In the genomic region with DNA sequence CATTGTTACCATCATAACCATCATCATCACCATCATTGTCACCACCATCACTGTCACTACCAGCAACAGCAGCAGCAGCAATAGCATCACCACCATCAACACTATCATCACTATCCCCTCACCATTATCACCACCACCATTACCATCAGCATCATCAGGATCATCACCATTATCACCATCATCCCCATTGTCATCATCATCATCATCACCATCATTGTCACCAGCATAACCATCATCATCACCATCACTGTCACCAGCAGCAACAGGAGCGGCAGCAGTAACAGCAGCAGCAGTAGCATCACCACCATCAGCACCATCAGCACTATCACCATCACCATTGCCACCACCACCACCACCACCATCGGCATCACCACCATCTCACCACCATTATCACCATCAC, we compare ENCODE assay signal across 17 cellular contexts. TPM values are rescaled to one million over a fixed set of nuclear protein-coding genes. Genes with fewer than 3 reads are reported as not detected.
DNase-seq lines count a peak whose midpoint lies in the region; ATAC-seq, FAIRE-seq and TF ChIP-seq lines count a peak whose summit lies in the region.
"Had no signal": no experiment of that assay in that cellular context is flagged by ENCODE, and none has a peak within 500 bp of the region (broad histone marks: within the 10 kb centered on the region; RNA-seq: fewer than 3 reads in every experiment).

No MANE protein-coding gene starts in this region.

- DNase-seq in HepG2 (ENCODE audit: low spot score) (no peak), right lobe of liver (no peak), H1 (ENCODE audit: low read depth in 1 of 2, low spot score in 2 of 2) (no peak), neuronal stem cell (ENCODE audit: low spot score) (no peak), NCI-H2227 (lab: John Stamatoyannopoulos, UW; ENCODE audit: unreplicated experiment) (no peak), C1 segment of cervical spinal cord (lab: John Stamatoyannopoulos, UW) (no peak), thyroid gland (no peak)
- DNase-seq: AML-193; CD4-positive, alpha-beta memory T cell; DMS153; DMS79 treated with DMSO at 0.1 percent for 48 hours; GF-D8; GOT3 had no signal

- H4K5ac ChIP-seq in H1 (ENCODE audit: insufficient read length, low read depth, low read length) = no peak overlapping the region

- TF ChIP-seq RAD21 in HepG2 (CRISPR knock-in tag; IDR thresholded peaks at IDR 0.05) = no peak
- TF ChIP-seq RAD21 in H1 (IDR thresholded peaks at IDR 0.05 in 1 of 2, conservative IDR thresholded peaks at IDR 0.05 in 1 of 2; ENCODE audit: low read depth in 2 of 2, low read length in 2 of 2) = no peak

- TF ChIP-seq POLR2A in HepG2 (IDR thresholded peaks at IDR 0.05; ENCODE audit: insufficient read depth in 1 of 2, low read depth in 2 of 2, low read length in 2 of 2) (no peak), right lobe of liver (IDR thresholded peaks at IDR 0.05) (no peak), H1 (IDR thresholded peaks at IDR 0.05; ENCODE audit: control extremely low read depth in 1 of 2, low read depth in 2 of 2, low read length in 2 of 2) (no peak), thyroid gland (IDR thresholded peaks at IDR 0.05) (no peak)

- no peak overlapping the region for H4K91ac ChIP-seq in H1 (replicated peaks; ENCODE audit: insufficient read length, low read length)
- H4K91ac ChIP-seq in neuronal stem cell (ENCODE audit: low read depth, low read length, poor library complexity) = no peak overlapping the region

- intact Hi-C loops in HepG2 (cut with micrococcal nuclease; ENCODE audit: unreplicated experiment) (no loop called here), right lobe of liver (cut with DNase I) (no loop called here), thyroid gland (cut with DNase I) (no loop called here)

- peaks cover 7% of the 10 kb centered on the region; the same call in 1 of the 2 replicates for H3K23me2 ChIP-seq in H1 (ENCODE audit: low read depth, low read length)

- H2BK12ac ChIP-seq in H1 (ENCODE audit: low read depth, low read length) = no peak overlapping the region; the same call in 1 of the 2 replicates
- no peak overlapping the region for H2BK12ac ChIP-seq in neuronal stem cell (ENCODE audit: low read length)

- H3K79me2 ChIP-seq in HepG2 (ENCODE audit: insufficient read depth, low read length) = no peaks in the 10 kb centered on the region
- no peaks in the 10 kb centered on the region for H3K79me2 ChIP-seq in H1 (ENCODE audit: control insufficient read depth in 1 of 2, insufficient read depth in 2 of 2, low read length in 2 of 2)

- H4K20me1 ChIP-seq in HepG2 (ENCODE audit: insufficient read depth, low read length) = no peaks in the 10 kb centered on the region
- peaks cover 0 to 8% of the 10 kb centered on the region in 2 experiments for H4K20me1 ChIP-seq in H1 (replicated peaks in 1 of 2; ENCODE audit: control insufficient read depth in 1 of 2, insufficient read depth in 2 of 2, low read length in 2 of 2)

- no peak overlapping the region for H3K23ac ChIP-seq in H1 (ENCODE audit: insufficient read length)
- peak overlapping the region; percentile 59 for H3K23ac ChIP-seq in neuronal stem cell (ENCODE audit: low read depth, low read length, poor library complexity)

- H3K36me3 ChIP-seq in HepG2 (replicated peaks in 1 of 2; ENCODE audit: control insufficient read depth in 1 of 2, insufficient read depth in 2 of 2, low read length in 2 of 2) = no peaks in the 10 kb centered on the region
- H3K36me3 ChIP-seq in right lobe of liver = no peaks in the 10 kb centered on the region
- H3K36me3 ChIP-seq in H1 (ENCODE audit: control insufficient read depth in 2 of 4, insufficient read depth in 4 of 4, low read length in 3 of 4) = no peaks in the 10 kb centered on the region; a peak in 1 of 8 replicates
- H3K36me3 ChIP-seq in neuronal stem cell (replicated peaks in 1 of 2; ENCODE audit: control insufficient read depth in 2 of 2, insufficient read depth in 2 of 2, low read length in 2 of 2) = peaks cover 11 to 95% of the 10 kb centered on the region in 2 donors
- no peaks in the 10 kb centered on the region for H3K36me3 ChIP-seq in thyroid gland
- H3K36me3 ChIP-seq: HAP-1 had no signal

- H2AK5ac ChIP-seq in H1 (ENCODE audit: low read depth, low read length) (peak overlapping the region; percentile 15; the same call in 1 of the 2 replicates), neuronal stem cell (ENCODE audit: low read depth, low read length) (no peak overlapping the region)

- H3K4me3 ChIP-seq in HepG2 (replicated peaks in 1 of 3; ENCODE audit: insufficient read depth in 1 of 3, low read depth in 2 of 3, low read length in 3 of 3) (no peak overlapping the region), right lobe of liver (no peak overlapping the region), H1 (ENCODE audit: extremely low read depth in 1 of 4, insufficient read depth in 2 of 4, low read depth in 3 of 4, low read length in 4 of 4) (no peak overlapping the region), neuronal stem cell (ENCODE audit: low read length in 2 of 2) (peak overlapping the region in 1 of 2 donors; percentile 4), thyroid gland (replicated peaks in 1 of 3) (no peak overlapping the region)
- H3K4me3 ChIP-seq: A549, HAP-1 had no signal

- H2BK5ac ChIP-seq in H1 (ENCODE audit: low read depth, low read length) (peak overlapping the region; percentile 54; the same call in 1 of the 2 replicates), neuronal stem cell (ENCODE audit: low read length) (no peak overlapping the region)

- TF ChIP-seq CTCF in HepG2 (CRISPR knock-in tag; IDR thresholded peaks at IDR 0.05) (no peak), right lobe of liver (IDR thresholded peaks at IDR 0.05) (no peak), H1 (IDR thresholded peaks at IDR 0.05; ENCODE audit: control extremely low read depth in 1 of 3, insufficient read depth in 1 of 3, low read depth in 1 of 3, low read length in 3 of 3) (no peak), thyroid gland (IDR thresholded peaks at IDR 0.05) (no peak)

- H2BK15ac ChIP-seq in H1 (ENCODE audit: low read length) = no peak overlapping the region
- H2BK15ac ChIP-seq in neuronal stem cell (ENCODE audit: low read length) = no peak overlapping the region

- peak overlapping the region; percentile 98 for H3K56ac ChIP-seq in H1 (replicated peaks; ENCODE audit: insufficient read length, low read depth, low read length)

- CTCF ChIA-PET in HepG2 (lab: Yijun Ruan, JAX; ENCODE audit: low intra/inter-chr PET ratio, low total read pairs) = no interaction called here
- CTCF ChIA-PET in H1 (lab: Charles Lee; ENCODE audit: partially characterized antibody) = no interaction called here

- H4K8ac ChIP-seq in H1 (ENCODE audit: extremely low read depth, insufficient read depth, low read length) = no peak overlapping the region
- H4K8ac ChIP-seq in neuronal stem cell (ENCODE audit: low read depth, low read length) = peak overlapping the region; percentile 87

- H3K9me3 ChIP-seq in HepG2 (ENCODE audit: low read length) (no peaks in the 10 kb centered on the region), right lobe of liver (no peaks in the 10 kb centered on the region), H1 (ENCODE audit: insufficient read depth in 2 of 2, low read depth in 1 of 2, low read length in 1 of 2) (no peaks in the 10 kb centered on the region), neuronal stem cell (replicated peaks in 1 of 2; ENCODE audit: control insufficient read depth in 2 of 2, insufficient read depth in 1 of 2, low read depth in 1 of 2, low read length in 2 of 2) (peaks cover 0 to 10% of the 10 kb centered on the region in 2 donors), thyroid gland (no peaks in the 10 kb centered on the region)
- H3K9me3 ChIP-seq: A549, HAP-1 had no signal

- no peak overlapping the region for H2BK20ac ChIP-seq in H1 (ENCODE audit: low read length)

- no peak overlapping the region for H2AFZ ChIP-seq in HepG2 (ENCODE audit: low read length)
- no peak overlapping the region for H2AFZ ChIP-seq in H1 (ENCODE audit: low read length)
- H2AFZ ChIP-seq in neuronal stem cell (ENCODE audit: low read length) = no peak overlapping the region

- TF ChIP-seq EP300 in HepG2 (IDR thresholded peaks at IDR 0.05; ENCODE audit: low read depth in 2 of 2, low read length in 2 of 2) (no peak), HepG2 (CRISPR knock-in tag; IDR thresholded peaks at IDR 0.05; ENCODE audit: borderline replicate concordance) (no peak), H1 (IDR thresholded peaks at IDR 0.05; ENCODE audit: borderline replicate concordance in 1 of 2, low read depth in 2 of 2, low read length in 2 of 2) (no peak)

- H3K4ac ChIP-seq in H1 (replicated peaks; ENCODE audit: insufficient read length, low read depth, low read length) (peak overlapping the region; percentile 75), neuronal stem cell (ENCODE audit: low read length) (no peak overlapping the region)

- no peak overlapping the region for H3K18ac ChIP-seq in H1 (ENCODE audit: extremely low read depth, low read length)
- no peak overlapping the region for H3K18ac ChIP-seq in neuronal stem cell (ENCODE audit: low read length)

- peak overlapping the region; percentile 90 for H3K14ac ChIP-seq in H1 (ENCODE audit: insufficient read length)
- H3K14ac ChIP-seq in neuronal stem cell (ENCODE audit: low read length) = peak overlapping the region; percentile 41

- ATAC-seq in HepG2 = no peak
- ATAC-seq in right lobe of liver = no peak
- ATAC-seq: A549 had no signal

- H3K27ac ChIP-seq in HepG2 (ENCODE audit: extremely low read length, insufficient read depth, low read length) (no peak overlapping the region), right lobe of liver (no peak overlapping the region), H1 (ENCODE audit: low read depth, low read length) (no peak overlapping the region), neuronal stem cell (replicated peaks; ENCODE audit: low read length) (no peak overlapping the region), thyroid gland (no peak overlapping the region)
- H3K27ac ChIP-seq: 22Rv1, A549, HL-60 had no signal

- H3K4me1 ChIP-seq in HepG2 (ENCODE audit: insufficient read depth, low read length) = no peaks in the 10 kb centered on the region
- no peaks in the 10 kb centered on the region for H3K4me1 ChIP-seq in right lobe of liver
- H3K4me1 ChIP-seq in H1 (replicated peaks in 1 of 4; ENCODE audit: control insufficient read depth in 3 of 4, insufficient read depth in 4 of 4, low read length in 3 of 4) = no peaks in the 10 kb centered on the region
- H3K4me1 ChIP-seq in neuronal stem cell (ENCODE audit: control insufficient read depth in 2 of 2, insufficient read depth in 1 of 2, low read depth in 1 of 2, low read length in 2 of 2) = no peaks in the 10 kb centered on the region
- peaks cover 7 to 23% of the 10 kb centered on the region in 2 donors for H3K4me1 ChIP-seq in thyroid gland
- H3K4me1 ChIP-seq: A549, HAP-1 had no signal

- in situ Hi-C loops in HepG2 (cut with HindIII; ENCODE audit: extremely low pct_ligation_motif_present, low pct_unique_long_range_greater_than_20kb) = no loop called here

- H3K9ac ChIP-seq in HepG2 (ENCODE audit: insufficient read depth, low read depth, low read length) (no peak overlapping the region), H1 (replicated peaks in 1 of 4; ENCODE audit: extremely low read depth in 1 of 4, low read depth in 3 of 4, low read length in 3 of 4) (no peak overlapping the region), neuronal stem cell (ENCODE audit: low read depth, low read length, poor library complexity) (peak overlapping the region; percentile 82)

- WGBS in HepG2 (ENCODE audit: low lambda C conversion rate) = 17% methylated on average over 2 of the region's 2 CpGs
- WGBS in right lobe of liver (ENCODE audit: insufficient coverage, low coverage, low lambda C conversion rate, missing lambda C conversion rate) = 88% methylated on average over 2 of the region's 2 CpGs
- WGBS in H1 (ENCODE audit: extremely low coverage in 1 of 2, insufficient coverage in 1 of 2, insufficient read length in 1 of 2, insufficient replicate concordance in 2 of 2, low coverage in 1 of 2, low lambda C conversion rate in 2 of 2, missing lambda C conversion rate in 1 of 2), 2 experiments = 85% methylated on average over 2 of the region's 2 CpGs; no CpG with 5 or more reads in 1 of the 2 experiments
- no CpG with 5 or more reads among the region's 2 CpGs for WGBS in neuronal stem cell (ENCODE audit: extremely low coverage in 2 of 2, insufficient read length in 2 of 2, insufficient replicate concordance in 1 of 2), 2 donors
- WGBS in thyroid gland, 2 donors = 92 to 96% methylated on average over 2 of the region's 2 CpGs

- H2BK120ac ChIP-seq in H1 (replicated peaks; ENCODE audit: low read depth, low read length) (no peak overlapping the region), neuronal stem cell (ENCODE audit: low read depth, low read length) (no peak overlapping the region)

- BruUV-seq in HepG2 (replicated peaks; lab: Mats Ljungman, UMichigan) = no TSS peak

- POLR2A ChIA-PET in HepG2 (lab: Yijun Ruan, JAX) (no interaction called here), H1 (lab: Charles Lee; ENCODE audit: partially characterized antibody) (no interaction called here)

- H3K27me3 ChIP-seq in HepG2 (ENCODE audit: control insufficient read depth in 1 of 2, insufficient read depth in 2 of 2, low read length in 2 of 2) (no peaks in the 10 kb centered on the region), right lobe of liver (no peaks in the 10 kb centered on the region), H1 (replicated peaks in 1 of 4; ENCODE audit: control insufficient read depth in 3 of 4, extremely low read depth in 1 of 4, insufficient read depth in 3 of 4, low read length in 3 of 4) (no peaks in the 10 kb centered on the region), neuronal stem cell (ENCODE audit: control insufficient read depth in 3 of 3, insufficient read depth in 3 of 3, low read depth in 1 of 3, low read length in 3 of 3) (peaks cover 0 to 6% (median 0%) of the 10 kb centered on the region in 3 experiments), thyroid gland (no peaks in the 10 kb centered on the region)

- FAIRE-seq in HepG2 (lab: Jason Lieb, UNC) (no peak), H1 (lab: Jason Lieb, UNC) (no peak)
- FAIRE-seq: A549 had no signal

- no peak overlapping the region for H3K4me2 ChIP-seq in HepG2 (ENCODE audit: low read depth, low read length)
- H3K4me2 ChIP-seq in H1 (ENCODE audit: insufficient read depth in 1 of 2, low read depth in 2 of 2, low read length in 2 of 2) = no peak overlapping the region
- H3K4me2 ChIP-seq in neuronal stem cell (ENCODE audit: insufficient read depth, low read length, poor library complexity, severe bottlenecking) = no peak overlapping the region
- H3K4me2 ChIP-seq: A549 had no signal

- H3K79me1 ChIP-seq in H1 (ENCODE audit: low read depth, low read length) = no peaks in the 10 kb centered on the region
- H3K79me1 ChIP-seq in neuronal stem cell (ENCODE audit: low read depth, low read length) = no peaks in the 10 kb centered on the region

RNA-seq across cellular contexts. Expression of a gene that starts 48.4 kb away (rescaled TPM):
- 0.02 and 0.04 TPM in 2 replicates for total RNA-seq in HepG2 (2016; rRNA removed; fragmentation: Illumina TruSeq; extraction: Trizol)
- total RNA-seq in HepG2 (2016; cell fraction: cytosol; rRNA removed; fragmentation: Illumina TruSeq; extraction: Trizol; ENCODE audit: low read depth) = not detected in 2 replicates
- 0.04 and 0.06 TPM in 2 replicates for total RNA-seq in HepG2 (2016; cell fraction: insoluble cytoplasmic fraction; rRNA removed; fragmentation: Illumina TruSeq; extraction: Trizol)
- total RNA-seq in HepG2 (2016; cell fraction: membrane; rRNA removed; fragmentation: Illumina TruSeq; extraction: Trizol) = 0.03 TPM in 1 of 2 replicates, not detected in the other
- not detected in 2 replicates for total RNA-seq in HepG2 (2016; cell fraction: nucleus; rRNA removed; fragmentation: Illumina TruSeq; extraction: Trizol)
- polyA plus RNA-seq in HepG2 (2011; rRNA removed) = 0.01 TPM in 1 of 2 replicates, not detected in the other
- polyA plus RNA-seq in HepG2 (2011; cell fraction: cytosol; rRNA removed) = 0.03 TPM in 1 of 2 replicates, not detected in the other
- not detected in 2 replicates for polyA plus RNA-seq in HepG2 (2011; cell fraction: nucleus; rRNA removed)
- polyA plus RNA-seq in HepG2 (2012) = not detected in 2 replicates
- not detected in 2 replicates for polyA plus RNA-seq in HepG2 (2016; cell fraction: cytosol; fragmentation: Illumina TruSeq; extraction: Trizol; ENCODE audit: low read depth)
- 0.05 TPM in 1 of 2 replicates, not detected in the other for polyA plus RNA-seq in HepG2 (2016; cell fraction: insoluble cytoplasmic fraction; fragmentation: Illumina TruSeq; extraction: Trizol; ENCODE audit: low read depth)
- polyA plus RNA-seq in HepG2 (2016; cell fraction: membrane; fragmentation: Illumina TruSeq; extraction: Trizol; ENCODE audit: low read depth) = not detected in 2 replicates
- polyA plus RNA-seq in HepG2 (2016; cell fraction: nucleus; fragmentation: Illumina TruSeq; extraction: Trizol; ENCODE audit: insufficient read depth, low read depth) = 0.09 TPM in 1 of 2 replicates, not detected in the other
- 36.5 TPM in 1 of 2 replicates, not detected in the other for polyA minus RNA-seq in HepG2 (2011; rRNA and poly(A)+ RNA removed; ENCODE audit: low replicate concordance)
- 0.09 TPM in 1 of 2 replicates, not detected in the other for polyA minus RNA-seq in HepG2 (2011; cell fraction: cytosol; rRNA and poly(A)+ RNA removed)
- polyA minus RNA-seq in HepG2 (2011; cell fraction: nucleus; rRNA and poly(A)+ RNA removed) = 0.13 TPM in 1 of 2 replicates, not detected in the other
- 1 to 10 TPM; 1.0 to 9.5 (median 5.0) TPM for total RNA-seq in right lobe of liver
- total RNA-seq in H1 (2021; fragmentation: NEBNext Ultra II Directional; extraction: Animal tissue kit (Norgen Biotek cat#: 25700)) = 6.4 and 7.2 TPM in 2 replicates
- polyA plus RNA-seq in H1 (2011; rRNA removed) = 3.7 and 4.9 TPM in 2 replicates
- 3.9 TPM for polyA plus RNA-seq in H1 (2011; cell fraction: cytosol; rRNA removed)
- polyA plus RNA-seq in H1 (2011; cell fraction: nucleus; rRNA removed) = 4.7 TPM
- 3.4 to 4.7 TPM (median 4.2 TPM) in 4 replicates for polyA plus RNA-seq in H1 (2012, experiment 1 of 2)
- 1.5 TPM for polyA plus RNA-seq in H1 (2012, experiment 2 of 2)
- polyA plus RNA-seq in H1 (2013, experiment 1 of 2) = 5.7 TPM
- polyA plus RNA-seq in H1 (2013, experiment 2 of 2) = 6.4 TPM
- polyA minus RNA-seq in H1 (2011; rRNA and poly(A)+ RNA removed) = 9.5 and 11.0 TPM in 2 replicates
- 4.0 TPM for polyA minus RNA-seq in H1 (2011; cell fraction: cytosol; rRNA and poly(A)+ RNA removed)
- 8.7 TPM for polyA minus RNA-seq in H1 (2011; cell fraction: nucleus; rRNA and poly(A)+ RNA removed)
- 11.1 TPM for polyA plus RNA-seq in neuronal stem cell (2013, experiment 1 of 2)
- polyA plus RNA-seq in neuronal stem cell (2013, experiment 2 of 2) = 11.3 TPM
- total RNA-seq in thyroid gland = 1 to 10 TPM; 5.6 to 8.1 (median 6.0) TPM
- total RNA-seq: CD4-positive, alpha-beta memory T cell had no signal
- polyA plus RNA-seq: CD4-positive, alpha-beta memory T cell had no signal
